Comparison of ENCODE assay signal across 12 cellular contexts in the genomic region with DNA sequence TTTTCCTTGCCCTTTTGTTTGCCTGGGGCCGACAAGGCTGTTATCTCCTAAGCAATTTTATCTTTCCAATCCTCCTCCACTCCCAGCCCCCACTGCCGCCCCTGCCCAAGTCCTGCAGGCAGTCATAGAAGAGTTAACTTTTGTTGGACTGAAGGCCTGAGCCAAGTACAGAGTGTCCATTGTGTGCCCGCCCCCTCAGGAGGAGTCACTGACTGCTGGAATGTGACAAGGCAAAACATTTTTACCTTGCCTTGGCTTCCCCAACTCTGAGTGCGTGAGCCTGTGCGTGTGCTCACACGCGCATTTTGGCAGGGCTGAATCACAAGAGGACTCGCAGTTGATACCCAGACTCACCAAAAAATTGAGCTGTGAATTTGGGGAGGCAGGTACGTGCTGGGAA. TPM values are rescaled to one million over a fixed set of nuclear protein-coding genes. Genes with fewer than 3 reads are reported as not detected.
DNase-seq lines count a peak whose midpoint lies in the region; ATAC-seq and TF ChIP-seq lines count a peak whose summit lies in the region.
"Had no signal": no experiment of that assay in that cellular context is flagged by ENCODE, and none has a peak within 500 bp of the region (broad histone marks: within the 10 kb centered on the region; RNA-seq: fewer than 3 reads in every experiment).

No MANE protein-coding gene starts in this region.

- no peaks in the 10 kb centered on the region for H3K27me3 ChIP-seq in right cardiac atrium (ENCODE audit: control insufficient read depth, insufficient read depth)
- H3K27me3 ChIP-seq in ovary, result no peaks in the 10 kb centered on the region
- no peaks in the 10 kb centered on the region for H3K27me3 ChIP-seq in aorta (ENCODE audit: control insufficient read depth in 1 of 2, insufficient read depth in 2 of 2, low read length in 1 of 2)
- H3K27me3 ChIP-seq in spleen (replicated peaks in 1 of 7), result no peaks in the 10 kb centered on the region

- H3K4me1 Mint-ChIP-seq in HFFc6 (ENCODE audit: low read depth), result peaks cover 15% of the 10 kb centered on the region; the same call in 1 of the 2 replicates

- DNase-seq in activated CD8-positive, alpha-beta memory T cell treated with anti-CD3 and anti-CD28 coated beads for 24 hours, result peak; percentile 17
- no peak for DNase-seq in activated CD8-positive, alpha-beta memory T cell treated with anti-CD3 and anti-CD28 coated beads, Interleukin-2, amount 50 U/mL, for 4 hours
- DNase-seq in right cardiac atrium, result peak; percentile 26 to 72 (median 62)
- DNase-seq in ovary, result peak; percentile 35 to 70 (median 47)
- DNase-seq in aorta, result no peak
- no peak for DNase-seq in cortex of kidney (lab: John Stamatoyannopoulos, UW)
- DNase-seq in spleen, result no peak
- no peak for DNase-seq in HFFc6
- DNase-seq: effector CD8-positive, alpha-beta T cell; IMR-90; NCI-H1694 treated with DMSO at 0.1 percent for 48 hours had no signal

- no peak for TF ChIP-seq POLR2A in ovary (IDR thresholded peaks at IDR 0.05)
- TF ChIP-seq POLR2A in spleen (IDR thresholded peaks at IDR 0.05), result no peak

- intact Hi-C loops in right cardiac atrium (cut with DNase I), result loop anchor here in 1 of 4 donors (10.0 kb wide), 2 partner anchors 48 to 518 kb away; no protein-coding TSS in a partner anchor
- intact Hi-C loops in ovary (cut with DNase I), result loop anchor here in 1 of 4 donors (10.0 kb wide), 1 partner anchor 98 kb away; no protein-coding TSS in a partner anchor
- intact Hi-C loops in aorta (cut with DNase I), result no loop called here
- intact Hi-C loops in spleen (cut with DNase I; ENCODE audit: low total_unique reads), result no loop called here

- TF ChIP-seq CTCF in ovary (IDR thresholded peaks at IDR 0.05) (no peak), spleen (IDR thresholded peaks at IDR 0.05 in 8 of 11, conservative IDR thresholded peaks at IDR 0.05 in 3 of 11) (no peak), HFFc6 (IDR thresholded peaks at IDR 0.05) (no peak)

- no peak for TF ChIP-seq EP300 in ovary (IDR thresholded peaks at IDR 0.05)

- H3K4me3 ChIP-seq in right cardiac atrium (ENCODE audit: low read length), result no peak overlapping the region
- no peak overlapping the region for H3K4me3 ChIP-seq in ovary
- H3K4me3 ChIP-seq in aorta (ENCODE audit: low read length in 2 of 2), result no peak overlapping the region
- no peak overlapping the region for H3K4me3 ChIP-seq in spleen

- no peak overlapping the region for H3K27ac ChIP-seq in right cardiac atrium (ENCODE audit: low read length)
- H3K27ac ChIP-seq in ovary, result peak overlapping the region; percentile 5 to 27
- H3K27ac ChIP-seq in aorta (ENCODE audit: low read depth in 1 of 2, low read length in 2 of 2), result no peak overlapping the region
- H3K27ac ChIP-seq in spleen, result no peak overlapping the region

- ATAC-seq in right cardiac atrium (peak; percentile 82 to 85), aorta (ENCODE audit: low FRiP score) (peak; percentile 39)
- ATAC-seq: activated naive CD4-positive, alpha-beta T cell treated with anti-CD3 and anti-CD28 coated beads, Interleukin-2, amount 50 U/mL, for 72 hours had no signal

- H3K4me3 Mint-ChIP-seq in HFFc6, result no peak overlapping the region

- H3K4me1 ChIP-seq in right cardiac atrium (ENCODE audit: control insufficient read depth, insufficient read depth, low read length), result peaks cover 7% of the 10 kb centered on the region
- H3K4me1 ChIP-seq in ovary (ENCODE audit: insufficient read depth), result peaks cover 16% of the 10 kb centered on the region
- H3K4me1 ChIP-seq in aorta (ENCODE audit: control insufficient read depth in 1 of 2, insufficient read depth in 2 of 2, low read length in 2 of 2), result peaks cover 4 to 8% of the 10 kb centered on the region in 2 donors
- H3K4me1 ChIP-seq in spleen, result peaks cover 0 to 28% (median 20%) of the 10 kb centered on the region in 6 donors

- H3K36me3 ChIP-seq in ovary (no peaks in the 10 kb centered on the region), aorta (ENCODE audit: control insufficient read depth in 1 of 2, insufficient read depth in 2 of 2, low read length in 1 of 2) (no peaks in the 10 kb centered on the region), spleen (peaks cover 0 to 7% (median 0%) of the 10 kb centered on the region in 6 donors)

- H3K27me3 Mint-ChIP-seq in HFFc6 (ENCODE audit: insufficient read depth), result peaks cover 6% of the 10 kb centered on the region

- no peaks in the 10 kb centered on the region for H3K9me3 Mint-ChIP-seq in HFFc6
- H3K9me3 Mint-ChIP-seq: activated naive CD4-positive, alpha-beta T cell treated with anti-CD3 and anti-CD28 coated beads, Interleukin-2, amount 50 U/mL, for 72 hours had no signal

- H3K36me3 Mint-ChIP-seq in HFFc6 (ENCODE audit: low read depth), result no peaks in the 10 kb centered on the region
- H3K36me3 Mint-ChIP-seq: activated naive CD4-positive, alpha-beta T cell treated with anti-CD3 and anti-CD28 coated beads, Interleukin-2, amount 50 U/mL, for 72 hours had no signal

- 39% methylated on average over 9 of the region's 9 CpGs for WGBS in right cardiac atrium
- whole genome bisulfite sequencing in ovary, 3 donors, result 21 to 23% (median 22%) methylated on average over 9 of the region's 9 CpGs
- WGBS in aorta, 2 donors, result 45 to 58% methylated on average over 9 of the region's 9 CpGs
- 85 to 92% (median 91%) methylated on average over 9 of the region's 9 CpGs for WGBS in spleen, 5 donors

- no peaks in the 10 kb centered on the region for H3K9me3 ChIP-seq in right cardiac atrium (ENCODE audit: control insufficient read depth, low read length)
- no peaks in the 10 kb centered on the region for H3K9me3 ChIP-seq in ovary
- H3K9me3 ChIP-seq in aorta (ENCODE audit: control insufficient read depth, low read length), result no peaks in the 10 kb centered on the region
- H3K9me3 ChIP-seq in spleen, result no peaks in the 10 kb centered on the region

- H3K27ac Mint-ChIP-seq in HFFc6, result no peak overlapping the region
- H3K27ac Mint-ChIP-seq: activated naive CD4-positive, alpha-beta T cell treated with anti-CD3 and anti-CD28 coated beads, Interleukin-2, amount 50 U/mL, for 72 hours had no signal

RNA-seq across cellular contexts. Expression of a gene that starts 16.2 kb away (rescaled TPM):
- total RNA-seq in right cardiac atrium (10 to 100 TPM; 16.4 to 24.1 (median 19.8) TPM), ovary (10 to 100 TPM; 23.0 to 53.7 (median 33.3) TPM), aorta (10 to 100 TPM; 42.4 to 85.0 TPM), spleen (10 to 100 TPM; 24.2 to 50.7 (median 39.8) TPM)
- polyA plus RNA-seq in right cardiac atrium (2.0 TPM), ovary (10 to 100 TPM in 1 of 2 donors, 1 to 10 TPM in 1; 7.8 to 12.9 TPM), aorta (1 to 10 TPM; 1.3 to 5.8 TPM), spleen (1 to 10 TPM; 2.0 to 3.7 (median 3.4) TPM)
- total RNA-seq in HFFc6 (2021; fragmentation: NEBNext Ultra II Directional; extraction: Animal tissue kit (Norgen Biotek cat#: 25700)), result under 1 TPM; 0.03 to 0.40 (median 0.09) TPM

Comparison
In these comparisons a context has a peak if more than half of its experiments do, and no peak if none do; other contexts are left out.
1. DNase-seq: peak in activated CD8-positive, alpha-beta memory T cell treated with anti-CD3 and anti-CD28 coated beads for 24 hours (single experiment), right cardiac atrium (3 of 3) and ovary (5 of 5); none in activated CD8-positive, alpha-beta memory T cell treated with anti-CD3 and anti-CD28 coated beads, Interleukin-2, amount 50 U/mL, for 4 hours (single experiment), aorta (0 of 2), cortex of kidney (single experiment), spleen (single experiment) and HFFc6 (single experiment).
2. H3K27ac ChIP-seq: peak in ovary (2 of 2); none in right cardiac atrium (single experiment), aorta (0 of 2) and spleen (0 of 8).
3. RNA of a gene that starts 16.2 kb away (total RNA-seq): 42.4 to 85.0 TPM in aorta, 24.2 to 50.7 TPM in spleen, 23.0 to 53.7 TPM in ovary and 16.4 to 24.1 TPM in right cardiac atrium; 0.03 to 0.40 TPM in HFFc6; every median in the first group is over 10 times any median in the second.